14 cellular contexts compared by ENCODE assay signal in the genomic region with DNA sequence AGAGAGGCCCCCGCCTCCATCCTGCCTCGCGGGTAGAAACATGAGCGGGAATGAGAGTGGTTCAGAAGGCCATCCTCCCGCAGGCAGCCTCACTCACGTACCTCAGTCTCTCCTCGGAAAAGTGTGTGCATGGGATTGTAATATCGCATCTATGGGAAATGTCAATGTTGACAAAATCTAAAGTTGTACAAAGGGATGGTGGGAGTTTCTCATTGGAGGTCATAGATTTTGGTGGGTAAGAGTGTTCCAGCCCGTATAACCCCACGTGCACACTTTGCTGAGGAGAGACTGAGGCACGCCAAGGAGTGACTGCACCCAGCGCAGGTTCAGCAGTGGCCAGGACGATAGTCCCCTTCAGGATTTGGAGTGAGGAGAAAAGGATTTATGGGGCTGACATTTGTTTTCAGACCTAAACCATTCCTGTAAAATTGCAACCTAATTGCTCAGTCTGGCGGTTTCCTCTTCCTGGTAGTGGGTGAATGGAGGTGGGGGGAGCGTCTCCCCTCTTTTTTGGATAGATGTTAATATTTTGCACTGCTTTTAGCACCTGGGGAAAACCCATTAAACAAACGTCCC. TPM values are rescaled to one million over a fixed set of nuclear protein-coding genes. Genes with fewer than 3 reads are reported as not detected.
DNase-seq lines count a peak whose midpoint lies in the region; ATAC-seq and TF ChIP-seq lines count a peak whose summit lies in the region.
"Had no signal": no experiment of that assay in that cellular context is flagged by ENCODE, and none has a peak within 500 bp of the region (broad histone marks: within the 10 kb centered on the region; RNA-seq: fewer than 3 reads in every experiment).

No MANE protein-coding gene starts in this region.

- H3K9me3 Mint-ChIP-seq in activated CD4-positive, alpha-beta T cell treated with anti-CD3 and anti-CD28 coated beads for 36 hours (ENCODE audit: low read depth) = no peaks in the 10 kb centered on the region
- H3K9me3 Mint-ChIP-seq in activated naive CD8-positive, alpha-beta T cell treated with anti-CD3 and anti-CD28 coated beads, Interleukin-2, amount 50 U/mL, for 24 hours = no peaks in the 10 kb centered on the region
- no peaks in the 10 kb centered on the region for H3K9me3 Mint-ChIP-seq in nephron progenitor cell

- no peak overlapping the region for H4K91ac ChIP-seq in IMR-90 (ENCODE audit: insufficient read depth, low read depth, low read length)

- no peak for TF ChIP-seq POLR2A in IMR-90 (IDR thresholded peaks at IDR 0.05; ENCODE audit: low read depth, low read length)

- no peak overlapping the region for H3K4me3 Mint-ChIP-seq in activated CD4-positive, alpha-beta T cell treated with anti-CD3 and anti-CD28 coated beads for 36 hours
- H3K4me3 Mint-ChIP-seq in activated naive CD8-positive, alpha-beta T cell treated with anti-CD3 and anti-CD28 coated beads, Interleukin-2, amount 50 U/mL, for 24 hours = peak overlapping the region; percentile 50
- peak overlapping the region; percentile 39 for H3K4me3 Mint-ChIP-seq in nephron progenitor cell

- H3K56ac ChIP-seq in IMR-90 (ENCODE audit: extremely low read depth, insufficient read depth, low read length) = no peak overlapping the region

- H2BK20ac ChIP-seq in IMR-90 (ENCODE audit: low read depth, low read length) = no peak overlapping the region

- H3K27me3 Mint-ChIP-seq in activated CD4-positive, alpha-beta T cell treated with anti-CD3 and anti-CD28 coated beads for 36 hours = no peaks in the 10 kb centered on the region
- H3K27me3 Mint-ChIP-seq in activated naive CD8-positive, alpha-beta T cell treated with anti-CD3 and anti-CD28 coated beads, Interleukin-2, amount 50 U/mL, for 24 hours = no peaks in the 10 kb centered on the region
- H3K27me3 Mint-ChIP-seq in nephron progenitor cell (ENCODE audit: low read depth, poor library complexity) = peaks cover 12% of the 10 kb centered on the region

- CTCF ChIA-PET in activated CD4-positive, alpha-beta T cell treated with anti-CD3 and anti-CD28 coated beads for 36 hours (lab: Charles Lee) = interaction anchor here (0.6 to 0.8 kb wide), 2 partner anchors 9 to 23 kb away, joined by 3 to 5 read pairs; no protein-coding TSS in a partner anchor
- CTCF ChIA-PET in IMR-90 (lab: Yijun Ruan, JAX) = no interaction called here

- POLR2A ChIA-PET in activated CD4-positive, alpha-beta T cell treated with anti-CD3 and anti-CD28 coated beads for 36 hours (lab: Charles Lee) = no interaction called here
- POLR2A ChIA-PET in IMR-90 (lab: Charles Lee; ENCODE audit: unreplicated experiment) = no interaction called here

- H2AK5ac ChIP-seq in IMR-90 (ENCODE audit: low read depth, low read length) = no peak overlapping the region

- no peak overlapping the region for H3K9ac ChIP-seq in IMR-90 (ENCODE audit: low read depth, low read length)

- no peak for DNase-seq in activated CD4-positive, alpha-beta T cell treated with anti-CD3 and anti-CD28 coated beads for 36 hours
- no peak for DNase-seq in activated CD4-positive, alpha-beta T cell treated with anti-CD3 and anti-CD28 coated beads, Interleukin-2, amount 50 U/mL, for 4 hours
- DNase-seq in IMR-90 (no peak), nephron progenitor cell (no peak), HUDEP-2 (lab: John Stamatoyannopoulos, UW; ENCODE audit: unreplicated experiment in 76 of 76) (no peak)
- no peak for DNase-seq in activated naive CD8-positive, alpha-beta T cell treated with anti-CD3 and anti-CD28 coated beads, Interleukin-2, amount 50 U/mL, for 24 hours
- DNase-seq: DMS 273 treated with DMSO at 0.1 percent for 48 hours, NCI-H1417 treated with DMSO at 0.1 percent for 48 hours, NCI-H510A treated with DMSO at 0.1 percent for 48 hours, T1000, transverse colon had no signal

- no peak overlapping the region for H3K4me3 ChIP-seq in IMR-90 (ENCODE audit: insufficient read depth, low read depth, low read length)
- H3K4me3 ChIP-seq: ascending aorta, transverse colon had no signal

- no peaks in the 10 kb centered on the region for H3K9me3 ChIP-seq in IMR-90 (ENCODE audit: control insufficient read depth, insufficient read depth, low read length)
- H3K9me3 ChIP-seq: ascending aorta, transverse colon had no signal

- peaks cover 18% of the 10 kb centered on the region for H3K9me1 ChIP-seq in IMR-90 (ENCODE audit: insufficient read depth, low read length)

- BruUV-seq in IMR-90 (replicated peaks; lab: Mats Ljungman, UMichigan) = no TSS peak

- no peak overlapping the region for H3K23ac ChIP-seq in IMR-90 (ENCODE audit: low read depth, low read length)

- peaks cover 5% of the 10 kb centered on the region for H3K36me3 Mint-ChIP-seq in activated CD4-positive, alpha-beta T cell treated with anti-CD3 and anti-CD28 coated beads for 36 hours (ENCODE audit: low read depth)
- H3K36me3 Mint-ChIP-seq in activated naive CD8-positive, alpha-beta T cell treated with anti-CD3 and anti-CD28 coated beads, Interleukin-2, amount 50 U/mL, for 24 hours (ENCODE audit: low read depth) = peaks cover 8% of the 10 kb centered on the region
- H3K36me3 Mint-ChIP-seq in nephron progenitor cell (ENCODE audit: low read depth) = peaks cover 5% of the 10 kb centered on the region

- TF ChIP-seq RAD21 in IMR-90 (IDR thresholded peaks at IDR 0.05; ENCODE audit: low read length) = no peak

- no peak overlapping the region for H2AFZ ChIP-seq in IMR-90 (replicated peaks; ENCODE audit: low read length, poor library complexity)

- H4K8ac ChIP-seq in IMR-90 (ENCODE audit: low read depth in 2 of 2, low read length in 2 of 2) = no peak overlapping the region

- H3K27me3 ChIP-seq in IMR-90 (ENCODE audit: control insufficient read depth, insufficient read depth, low read length) = no peaks in the 10 kb centered on the region
- H3K27me3 ChIP-seq: ascending aorta, transverse colon had no signal

- peak overlapping the region; percentile 31 for H2AK9ac ChIP-seq in IMR-90 (replicated peaks; ENCODE audit: low read depth, low read length, poor library complexity)

- peaks cover 2% of the 10 kb centered on the region for H3K36me3 ChIP-seq in IMR-90 (ENCODE audit: control insufficient read depth, insufficient read depth, low read length)
- H3K36me3 ChIP-seq: ascending aorta, transverse colon had no signal

- peaks cover 78% of the 10 kb centered on the region for H4K20me1 ChIP-seq in IMR-90 (ENCODE audit: insufficient read depth, low read length)

- H3K79me1 ChIP-seq in IMR-90 (ENCODE audit: low read depth in 1 of 2, low read length in 2 of 2) = peaks cover 53 to 93% of the 10 kb centered on the region in 2 experiments

- no peak overlapping the region for H3K27ac ChIP-seq in IMR-90 (ENCODE audit: insufficient read depth, low read length)
- H3K27ac ChIP-seq: ascending aorta had no signal

- TF ChIP-seq CTCF in IMR-90 (conservative IDR thresholded peaks at IDR 0.05; ENCODE audit: low read depth, low read length) (no peak), nephron progenitor cell (IDR thresholded peaks at IDR 0.05) (no peak)

- peaks cover 65% of the 10 kb centered on the region for H3K4me1 Mint-ChIP-seq in activated CD4-positive, alpha-beta T cell treated with anti-CD3 and anti-CD28 coated beads for 36 hours
- peaks cover 76% of the 10 kb centered on the region for H3K4me1 Mint-ChIP-seq in activated naive CD8-positive, alpha-beta T cell treated with anti-CD3 and anti-CD28 coated beads, Interleukin-2, amount 50 U/mL, for 24 hours
- peaks cover 76% of the 10 kb centered on the region for H3K4me1 Mint-ChIP-seq in nephron progenitor cell

- dilution Hi-C loops in IMR-90 (cut with HindIII; ENCODE audit: low sequenced_read_pairs, unreplicated experiment) = no loop called here

- no peak overlapping the region for H2BK120ac ChIP-seq in IMR-90 (ENCODE audit: low read depth, low read length)

- peaks cover 22% of the 10 kb centered on the region for H3K4me1 ChIP-seq in IMR-90 (ENCODE audit: control insufficient read depth, insufficient read depth, low read length)

- 98% methylated on average over 5 of the region's 16 CpGs; no CpG with 5 or more reads in 1 of the 2 experiments for WGBS in IMR-90 (ENCODE audit: extremely low coverage in 2 of 2, insufficient read length in 1 of 2), 2 experiments

- no peak overlapping the region for H3K4ac ChIP-seq in IMR-90 (ENCODE audit: low read depth, low read length)

- H3K14ac ChIP-seq in IMR-90 (replicated peaks; ENCODE audit: low read depth, low read length) = no peak overlapping the region

- no peak overlapping the region for H2BK5ac ChIP-seq in IMR-90 (ENCODE audit: low read depth, low read length, poor library complexity, severe bottlenecking)

- no peak for ATAC-seq in activated CD4-positive, alpha-beta T cell treated with anti-CD3 and anti-CD28 coated beads for 36 hours
- ATAC-seq in IMR-90 (ENCODE audit: low read depth) (no peak), GM18498 (IDR thresholded peaks at IDR 0.05; ENCODE audit: unreplicated experiment) (no peak), HG03135 (IDR thresholded peaks at IDR 0.05; ENCODE audit: unreplicated experiment) (no peak)
- no peak for ATAC-seq in activated naive CD8-positive, alpha-beta T cell treated with anti-CD3 and anti-CD28 coated beads, Interleukin-2, amount 50 U/mL, for 24 hours

- H3K27ac Mint-ChIP-seq in activated CD4-positive, alpha-beta T cell treated with anti-CD3 and anti-CD28 coated beads for 36 hours = peak overlapping the region; percentile 77
- peak overlapping the region; percentile 72 for H3K27ac Mint-ChIP-seq in activated naive CD8-positive, alpha-beta T cell treated with anti-CD3 and anti-CD28 coated beads, Interleukin-2, amount 50 U/mL, for 24 hours
- no peak overlapping the region for H3K27ac Mint-ChIP-seq in nephron progenitor cell

- H3K4me2 ChIP-seq in IMR-90 (ENCODE audit: low read depth, low read length) = no peak overlapping the region

- no peak overlapping the region for H3K18ac ChIP-seq in IMR-90 (ENCODE audit: low read depth, low read length)

- H4K5ac ChIP-seq in IMR-90 (ENCODE audit: low read depth, low read length) = no peak overlapping the region

- in situ Hi-C loops in IMR-90 (cut with MboI; ENCODE audit: low sequenced_read_pairs) = no loop called here

- intact Hi-C loops in activated CD4-positive, alpha-beta T cell treated with anti-CD3 and anti-CD28 coated beads for 36 hours (cut with DNase I, micrococcal nuclease) = loop anchor here in 1 of 2 experiments (1.0 to 5.0 kb wide), 3 partner anchors 22 to 59 kb away; a partner anchor contains a TSS
- intact Hi-C loops in IMR-90 (cut with micrococcal nuclease) = no loop called here

- no peak overlapping the region for H2BK15ac ChIP-seq in IMR-90 (ENCODE audit: low read depth, low read length)

TF ChIP-seq in IMR-90, 13 proteins besides CTCF, POLR2A, EP300 and RAD21 (continues in another document):
- no peak for TF ChIP-seq MAFK (IDR thresholded peaks at IDR 0.05; ENCODE audit: low read depth, low read length)

RNA-seq across cellular contexts. Expression of a gene that starts 59.6 kb away (rescaled TPM):
- 10 to 100 TPM; 48.2 to 51.0 TPM for total RNA-seq in activated CD4-positive, alpha-beta T cell treated with anti-CD3 and anti-CD28 coated beads for 36 hours
- 50.4 and 58.6 TPM in 2 replicates for total RNA-seq in IMR-90 (2012; rRNA removed)
- 170 and 189 TPM in 2 replicates for polyA plus RNA-seq in IMR-90 (2012; rRNA removed)
- polyA plus RNA-seq in IMR-90 (2012; cell fraction: cytosol; rRNA removed) = 173 and 231 TPM in 2 replicates
- polyA plus RNA-seq in IMR-90 (2012; cell fraction: nucleus; rRNA removed; ENCODE audit: low replicate concordance) = 130 and 137 TPM in 2 replicates
